ENCODE assay signal across 14 cellular contexts in genomic region chr4:175035907-175036306, GRCh38.
DNase-seq lines count a peak whose midpoint lies in the region; ATAC-seq and TF ChIP-seq lines count a peak whose summit lies in the region.
"Had no signal": no experiment of that assay in that cellular context is flagged by ENCODE, and none has a peak within 500 bp of the region (broad histone marks: within the 10 kb centered on the region; RNA-seq: fewer than 3 reads in every experiment).

No MANE protein-coding gene starts in this region.

- no peak overlapping the region for H3K4me3 ChIP-seq in GM12865 (ENCODE audit: low read depth, low read length)
- H3K4me3 ChIP-seq in skeletal muscle cell (ENCODE audit: low read depth, low read length) = no peak overlapping the region
- H3K4me3 ChIP-seq: hepatocyte, left lung, prostate gland, tibial nerve had no signal

- TF ChIP-seq CTCF in GM12865 (IDR thresholded peaks at IDR 0.05; ENCODE audit: insufficient read depth, low read depth, low read length, missing control alignments) = no peak

- DNase-seq in GM12865 (ENCODE audit: low read depth) (peak; percentile 65), amniotic stem cell (lab: John Stamatoyannopoulos, UW) (peak; percentile 8), skeletal muscle cell (ENCODE audit: low read depth) (peak; percentile 39), NCI-H2029 treated with DMSO at 0.1 percent for 48 hours (lab: John Stamatoyannopoulos, UW) (no peak)
- no peak for DNase-seq in stimulated activated naive CD4-positive, alpha-beta T cell (lab: John Stamatoyannopoulos, UW)
- DNase-seq: activated naive CD8-positive, alpha-beta T cell treated with anti-CD3 and anti-CD28 coated beads for 36 hours; DMS79 treated with DMSO at 0.1 percent for 48 hours; left lung; naive B cell had no signal

- ATAC-seq in HG03565 (IDR thresholded peaks at IDR 0.05; ENCODE audit: unreplicated experiment) = peak; percentile 46
- no peak for ATAC-seq in GM21526 (IDR thresholded peaks at IDR 0.05; ENCODE audit: low FRiP score, unreplicated experiment)
- ATAC-seq: left lung had no signal

Comparison
In these comparisons a context has a peak if more than half of its experiments do, and no peak if none do; other contexts are left out.
1. DNase-seq: peak in GM12865 (single experiment), amniotic stem cell (single experiment) and skeletal muscle cell (single experiment); none in NCI-H2029 treated with DMSO at 0.1 percent for 48 hours (single experiment) and stimulated activated naive CD4-positive, alpha-beta T cell (0 of 6).